Comparison of ENCODE assay signal across 8 cellular contexts in genomic region chr15:74725845-74726773, GRCh38. TPM values are rescaled to one million over a fixed set of nuclear protein-coding genes. Genes with fewer than 3 reads are reported as not detected.
DNase-seq lines count a peak whose midpoint lies in the region; ATAC-seq, FAIRE-seq and TF ChIP-seq lines count a peak whose summit lies in the region.

No MANE protein-coding gene starts in this region.

- intact Hi-C loops in PC-9 (cut with micrococcal nuclease; ENCODE audit: unreplicated experiment) (no loop called here), Right ventricle myocardium superior (cut with DNase I) (no loop called here), prostate gland (cut with DNase I) (no loop called here)

- ATAC-seq in A549 (peak; percentile 64 to 84), Right ventricle myocardium superior (ENCODE audit: poor library complexity) (peak; percentile 77)

- H3K4me3 ChIP-seq in A549: peak overlapping the region; percentile 46
- peak overlapping the region; percentile 76 for H3K4me3 ChIP-seq in PC-9
- H3K4me3 ChIP-seq in prostate gland: peak overlapping the region; percentile 37 to 39
- no peak overlapping the region for H3K4me3 ChIP-seq in Karpas-422 (ENCODE audit: low read length)

- H3K36me3 ChIP-seq in PC-9 (ENCODE audit: low read depth): no peaks in the 10 kb centered on the region
- H3K36me3 ChIP-seq in prostate gland: no peaks in the 10 kb centered on the region
- no peaks in the 10 kb centered on the region for H3K36me3 ChIP-seq in Karpas-422 (ENCODE audit: insufficient read depth, low read length)

- TF ChIP-seq EP300 in A549 (IDR thresholded peaks at IDR 0.05): no peak

- H3K27me3 ChIP-seq in PC-9 (ENCODE audit: insufficient read depth, low read depth) (no peaks in the 10 kb centered on the region), prostate gland (replicated peaks; ENCODE audit: insufficient read depth) (peaks cover 4% of the 10 kb centered on the region), Karpas-422 (ENCODE audit: low read length) (no peaks in the 10 kb centered on the region)

- H3K4me1 ChIP-seq in A549 (peaks cover 4% of the 10 kb centered on the region; the same call in 1 of the 3 replicates), PC-9 (replicated peaks; ENCODE audit: insufficient read depth) (no peaks in the 10 kb centered on the region), prostate gland (replicated peaks) (no peaks in the 10 kb centered on the region), Karpas-422 (ENCODE audit: low read length) (no peaks in the 10 kb centered on the region)

- FAIRE-seq in A549 (lab: Jason Lieb, UNC): no peak
- peak; percentile 51 for FAIRE-seq in GM18507 (lab: Jason Lieb, UNC)

- H4K20me1 ChIP-seq in PC-9 (ENCODE audit: insufficient read depth): no peaks in the 10 kb centered on the region
- no peaks in the 10 kb centered on the region; the same call in 1 of the 2 replicates for H4K20me1 ChIP-seq in Karpas-422 (ENCODE audit: insufficient read depth, low read depth, low read length)

- H3K27ac ChIP-seq in A549 (peak overlapping the region; percentile 58 to 73; a peak in 5 of 6 replicates), PC-9 (no peak overlapping the region), prostate gland (no peak overlapping the region), Karpas-422 (ENCODE audit: low read length) (no peak overlapping the region)

- peak; percentile 13 to 35 for DNase-seq in A549 (ENCODE audit: low read depth in 1 of 2, low spot score in 1 of 2)
- peak; percentile 32 for DNase-seq in GM18507 (ENCODE audit: extremely low spot score, insufficient read length, low read depth)
- peak in 1 of 2 experiments; percentile 31 for DNase-seq in PC-9
- DNase-seq in activated effector memory CD4-positive, alpha-beta T cell treated with Interleukin-2 at 50 U/mL for 16 hours: peak; percentile 68
- peak; percentile 71 for DNase-seq in Right ventricle myocardium superior
- DNase-seq in prostate gland (ENCODE audit: low spot score): no peak
- no peak for DNase-seq in Karpas-422
- no peak for DNase-seq in NCI-H2107 (lab: John Stamatoyannopoulos, UW)

- H3K9me3 ChIP-seq in A549 (no peaks in the 10 kb centered on the region), PC-9 (ENCODE audit: insufficient read depth, low read depth) (no peaks in the 10 kb centered on the region), prostate gland (no peaks in the 10 kb centered on the region), Karpas-422 (ENCODE audit: low read length) (no peaks in the 10 kb centered on the region)

- TF ChIP-seq POLR2A in A549 (IDR thresholded peaks at IDR 0.05; ENCODE audit: low read length) (no peak), prostate gland (IDR thresholded peaks at IDR 0.05) (no peak)

- no peak overlapping the region for H3K9ac ChIP-seq in Karpas-422 (ENCODE audit: low read length)

- TF ChIP-seq RAD21 in A549 (conservative IDR thresholded peaks at IDR 0.05 in 1 of 2, IDR thresholded peaks at IDR 0.05 in 1 of 2): no peak

- TF ChIP-seq CTCF in A549 (IDR thresholded peaks at IDR 0.05) (no peak), PC-9 (conservative IDR thresholded peaks at IDR 0.05) (no peak), prostate gland (IDR thresholded peaks at IDR 0.05) (no peak)

- H3K4me2 ChIP-seq in A549 (peak overlapping the region; percentile 92), PC-9 (peak overlapping the region; percentile 88), Karpas-422 (ENCODE audit: low read depth, low read length, poor library complexity, severe bottlenecking) (no peak overlapping the region)

- BruUV-seq in PC-9 (replicated peaks; lab: Mats Ljungman, UMichigan): no TSS peak

- H3K9me2 ChIP-seq in PC-9 (ENCODE audit: insufficient read depth) (no peaks in the 10 kb centered on the region), Karpas-422 (replicated peaks; ENCODE audit: insufficient read depth, low read length) (no peaks in the 10 kb centered on the region)

- H3K79me2 ChIP-seq in PC-9 (ENCODE audit: low read depth): no peaks in the 10 kb centered on the region
- H3K79me2 ChIP-seq in Karpas-422 (ENCODE audit: low read length): no peaks in the 10 kb centered on the region

- POLR2A ChIA-PET in A549 (lab: Yijun Ruan, JAX): no interaction called here
- POLR2A ChIA-PET in PC-9 (lab: Charles Lee; ENCODE audit: unreplicated experiment): interaction anchor here (0.7 kb wide), 1 partner anchor 145 kb away, joined by 3 read pairs; no protein-coding TSS in a partner anchor

- H2AFZ ChIP-seq in PC-9: peak overlapping the region; percentile 98
- no peak overlapping the region for H2AFZ ChIP-seq in Karpas-422 (ENCODE audit: low read length)

- 51% methylated on average over 15 of the region's 86 CpGs for WGBS in A549 (ENCODE audit: missing lambda C conversion rate)
- under 1% methylated on average over 59 of the region's 86 CpGs for WGBS in prostate gland

- peaks cover 4% of the 10 kb centered on the region; the same call in 1 of the 2 replicates for H3F3A ChIP-seq in PC-9 (ENCODE audit: insufficient read depth, low read depth)

- CTCF ChIA-PET in A549 (lab: Yijun Ruan, JAX) (interaction anchor here (0.8 to 2.9 kb wide), 4 partner anchors 11 to 94 kb away, joined by 3 to 11 read pairs (median 6); no protein-coding TSS in a partner anchor), PC-9 (lab: Charles Lee) (interaction anchor here (0.7 kb wide), 1 partner anchor 331 kb away, joined by 3 read pairs; no protein-coding TSS in a partner anchor)

TF ChIP-seq in A549, 52 proteins besides CTCF, POLR2A, EP300 and RAD21:
- TF ChIP-seq MYC (IDR thresholded peaks at IDR 0.05; ENCODE audit: borderline replicate concordance, low read length) (no peak), SREBF2 (IDR thresholded peaks at IDR 0.05) (no peak)

RNA-seq across cellular contexts. Expression of gene CYP1A1, which starts 0.8 kb away (rescaled TPM):
- polyA plus RNA-seq in A549 (2011; rRNA removed) (0.22 and 0.25 TPM in 2 replicates), A549 (2017; fragmentation: RNase III; extraction: RNeasy Plus Mini Kit Qiagen cat#74134 plus additional on column Dnase treatment) (0.46 to 0.62 TPM (median 0.50 TPM) in 3 replicates)
- polyA plus RNA-seq in A549 (2012; cell fraction: cytosol; rRNA removed): 0.78 and 0.89 TPM in 2 replicates
- polyA plus RNA-seq in A549 (2012; cell fraction: nucleus; rRNA removed): 1.1 and 1.3 TPM in 2 replicates
- 0.17 and 0.29 TPM in 2 replicates for polyA minus RNA-seq in A549 (2011; rRNA and poly(A)+ RNA removed)
- total RNA-seq in PC-9 (2021) (0.33 and 0.39 TPM in 2 replicates), Right ventricle myocardium superior (0.30 TPM), prostate gland (1 to 10 TPM in 1 of 2 donors, under 1 TPM in 1; 0.57 to 6.9 TPM)
- not detected in 2 replicates for total RNA-seq in Karpas-422 (2014; rRNA removed; shearing (Covaris generic); ENCODE audit: low replicate concordance)

RNA-seq across cellular contexts. Expression of gene CYP1A2, which starts 22.5 kb away (rescaled TPM):
- polyA plus RNA-seq in A549 (2011; rRNA removed) (not detected in 2 replicates), A549 (2017; fragmentation: RNase III; extraction: RNeasy Plus Mini Kit Qiagen cat#74134 plus additional on column Dnase treatment) (not detected in 3 replicates)
- polyA plus RNA-seq in A549 (2012; cell fraction: cytosol; rRNA removed): not detected in 2 replicates
- not detected in 2 replicates for polyA plus RNA-seq in A549 (2012; cell fraction: nucleus; rRNA removed)
- polyA minus RNA-seq in A549 (2011; rRNA and poly(A)+ RNA removed): not detected in 2 replicates
- total RNA-seq in PC-9 (2021) (not detected in 2 replicates), Right ventricle myocardium superior (not detected), prostate gland (under 1 TPM in 1 of 2 donors, not detected in 1; 0.46 TPM)
- total RNA-seq in Karpas-422 (2014; rRNA removed; shearing (Covaris generic); ENCODE audit: low replicate concordance): not detected in 2 replicates

RNA-seq across cellular contexts. Expression of gene EDC3, which starts 30.3 kb away (rescaled TPM):
- polyA plus RNA-seq in A549 (2011; rRNA removed) (23.2 and 31.2 TPM in 2 replicates), A549 (2017; fragmentation: RNase III; extraction: RNeasy Plus Mini Kit Qiagen cat#74134 plus additional on column Dnase treatment) (17.7 to 24.1 TPM (median 23.4 TPM) in 3 replicates)
- 18.4 and 21.3 TPM in 2 replicates for polyA plus RNA-seq in A549 (2012; cell fraction: cytosol; rRNA removed)
- 31.0 and 34.5 TPM in 2 replicates for polyA plus RNA-seq in A549 (2012; cell fraction: nucleus; rRNA removed)
- polyA minus RNA-seq in A549 (2011; rRNA and poly(A)+ RNA removed): 48.8 and 53.9 TPM in 2 replicates
- total RNA-seq in PC-9 (2021) (43.3 and 46.3 TPM in 2 replicates), Right ventricle myocardium superior (14.4 TPM), prostate gland (10 to 100 TPM; 20.6 to 36.8 TPM)
- total RNA-seq in Karpas-422 (2014; rRNA removed; shearing (Covaris generic); ENCODE audit: low replicate concordance): 14.7 and 19.9 TPM in 2 replicates

RNA-seq across cellular contexts. Expression of gene CSK, which starts 55.8 kb away (rescaled TPM):
- 17.8 and 22.2 TPM in 2 replicates for polyA plus RNA-seq in A549 (2011; rRNA removed)
- 55.3 and 62.7 TPM in 2 replicates for polyA plus RNA-seq in A549 (2012; cell fraction: cytosol; rRNA removed)
- 86.8 and 128 TPM in 2 replicates for polyA plus RNA-seq in A549 (2012; cell fraction: nucleus; rRNA removed)
- 56.7 to 63.0 TPM (median 61.6 TPM) in 3 replicates for polyA plus RNA-seq in A549 (2017; fragmentation: RNase III; extraction: RNeasy Plus Mini Kit Qiagen cat#74134 plus additional on column Dnase treatment)
- polyA minus RNA-seq in A549 (2011; rRNA and poly(A)+ RNA removed): 42.9 and 46.8 TPM in 2 replicates
- 78.3 TPM in 2 replicates for total RNA-seq in PC-9 (2021)
- 45.5 TPM for total RNA-seq in Right ventricle myocardium superior
- 10 to 100 TPM; 45.3 to 57.0 TPM for total RNA-seq in prostate gland
- 172 and 306 TPM in 2 replicates for total RNA-seq in Karpas-422 (2014; rRNA removed; shearing (Covaris generic); ENCODE audit: low replicate concordance)

Comparison
In these comparisons a context has a peak if more than half of its experiments do, and no peak if none do; other contexts are left out.
1. DNase-seq: peak in A549 (2 of 2), GM18507 (single experiment), activated effector memory CD4-positive, alpha-beta T cell treated with Interleukin-2 at 50 U/mL for 16 hours (single experiment) and Right ventricle myocardium superior (single experiment); none in prostate gland (single experiment), Karpas-422 (single experiment) and NCI-H2107 (single experiment).
2. H3K27ac ChIP-seq: peak in A549 (2 of 2); none in PC-9 (single experiment), prostate gland (0 of 2) and Karpas-422 (single experiment).